Comparison of ENCODE assay signal across 23 cellular contexts in the genomic region with DNA sequence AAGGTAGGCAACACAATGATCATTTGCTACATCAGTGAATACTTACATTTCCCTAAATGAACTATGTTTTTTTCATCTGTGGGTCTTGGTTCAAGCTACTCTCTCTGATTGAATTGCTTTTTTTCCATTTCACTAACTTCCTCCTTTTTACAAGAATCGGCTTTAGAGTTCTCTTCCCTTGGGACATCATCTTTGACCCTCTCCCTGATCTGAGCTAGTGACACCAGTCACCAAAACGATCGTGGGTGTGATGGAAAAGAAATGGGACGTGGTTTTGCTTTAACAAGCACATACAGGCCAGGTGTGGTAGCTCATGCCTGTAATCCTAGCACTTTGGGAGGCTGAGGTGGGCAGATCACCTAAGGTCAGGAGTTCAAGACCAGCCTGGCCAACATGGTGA.
"Had no signal": no experiment of that assay in that cellular context is flagged by ENCODE, and none has a peak within 500 bp of the region (broad histone marks: within the 10 kb centered on the region; RNA-seq: fewer than 3 reads in every experiment).

No MANE protein-coding gene starts in this region.

- H3K4me3 Mint-ChIP-seq: activated CD4-positive, alpha-beta memory T cell treated with anti-CD3 and anti-CD28 coated beads for 36 hours; activated CD4-positive, alpha-beta T cell treated with anti-CD3 and anti-CD28 coated beads, Interleukin-2, amount 10 ng/mL, durations not matched to agents 7 days and 5 days; activated naive CD8-positive, alpha-beta T cell treated with anti-CD3 and anti-CD28 coated beads, Interleukin-2, amount 10 ng/mL, durations not matched to agents 7 days and 5 days; activated T-cell treated with anti-CD3 and anti-CD28 coated beads, Interleukin-2, amount 50 U/mL, for 72 hours; T-cell had no signal

- H3K27me3 Mint-ChIP-seq: activated CD4-positive, alpha-beta T cell treated with anti-CD3 and anti-CD28 coated beads, Interleukin-2, amount 10 ng/mL, durations not matched to agents 7 days and 5 days; activated naive CD8-positive, alpha-beta T cell treated with anti-CD3 and anti-CD28 coated beads, Interleukin-2, amount 10 ng/mL, durations not matched to agents 7 days and 5 days had no signal

- DNase-seq: activated CD4-positive, alpha-beta memory T cell treated with anti-CD3 and anti-CD28 coated beads for 36 hours; activated CD4-positive, alpha-beta T cell treated with anti-CD3 and anti-CD28 coated beads, Interleukin-2, amount 10 ng/mL, durations not matched to agents 7 days and 5 days; activated CD4-positive, CD25-positive, alpha-beta regulatory T cell; activated naive CD4-positive, alpha-beta T cell treated with anti-CD3 and anti-CD28 coated beads, Interleukin-2, amount 50 U/mL, for 16 hours; activated naive CD8-positive, alpha-beta T cell treated with anti-CD3 and anti-CD28 coated beads, Interleukin-2, amount 10 ng/mL, durations not matched to agents 7 days and 5 days; activated T-cell treated with anti-CD3 and anti-CD28 coated beads for 4 hours; activated T-cell treated with anti-CD3 and anti-CD28 coated beads, Interleukin-2, amount 50 U/mL, for 72 hours; adrenal gland; anterior cingulate cortex; Karpas-422; NCI-H1105 treated with DMSO at 0.1 percent for 48 hours; NCI-H146; NCI-H187 treated with DMSO at 0.1 percent for 48 hours; NCI-H2081 treated with DMSO at 0.1 percent for 48 hours; NCI-H446; NCI-H524; PC-9; SIG-M5; T-cell; T-helper 2 cell; T1000 had no signal

- H3K9me3 ChIP-seq: adrenal gland had no signal

- H3K4me1 ChIP-seq: adrenal gland had no signal

- ATAC-seq: activated T-cell treated with anti-CD3 and anti-CD28 coated beads, Interleukin-2, amount 50 U/mL, for 72 hours; K562; T-cell had no signal

- H3K36me3 ChIP-seq: adrenal gland had no signal

- H3K4me3 ChIP-seq: adrenal gland, K562, PC-9 had no signal

- H3K27ac ChIP-seq: adrenal gland, PC-9 had no signal

- H3K36me3 Mint-ChIP-seq: activated CD4-positive, alpha-beta memory T cell treated with anti-CD3 and anti-CD28 coated beads for 36 hours; activated naive CD8-positive, alpha-beta T cell treated with anti-CD3 and anti-CD28 coated beads, Interleukin-2, amount 10 ng/mL, durations not matched to agents 7 days and 5 days; T-cell had no signal

- H3K4me1 Mint-ChIP-seq: activated CD4-positive, alpha-beta T cell treated with anti-CD3 and anti-CD28 coated beads, Interleukin-2, amount 10 ng/mL, durations not matched to agents 7 days and 5 days; activated naive CD8-positive, alpha-beta T cell treated with anti-CD3 and anti-CD28 coated beads, Interleukin-2, amount 10 ng/mL, durations not matched to agents 7 days and 5 days; T-cell had no signal

- H3K9me3 Mint-ChIP-seq: activated CD4-positive, alpha-beta memory T cell treated with anti-CD3 and anti-CD28 coated beads for 36 hours; activated CD4-positive, alpha-beta T cell treated with anti-CD3 and anti-CD28 coated beads, Interleukin-2, amount 10 ng/mL, durations not matched to agents 7 days and 5 days; activated naive CD8-positive, alpha-beta T cell treated with anti-CD3 and anti-CD28 coated beads, Interleukin-2, amount 10 ng/mL, durations not matched to agents 7 days and 5 days; activated T-cell treated with anti-CD3 and anti-CD28 coated beads, Interleukin-2, amount 50 U/mL, for 72 hours; activated T-helper 2 cell treated with anti-CD3 and anti-CD28 coated beads, Interferon-gamma antibody, Interleukin-2, Interleukin-4, amounts not matched to agents 10 μg/mL and 5 μg/mL and 100 μg/mL, durations not matched to agents 14 hours and 24 hours and 36 hours; T-cell had no signal

- H3K27ac Mint-ChIP-seq: activated CD4-positive, alpha-beta memory T cell treated with anti-CD3 and anti-CD28 coated beads for 36 hours; activated CD4-positive, alpha-beta T cell treated with anti-CD3 and anti-CD28 coated beads, Interleukin-2, amount 10 ng/mL, durations not matched to agents 7 days and 5 days; activated naive CD8-positive, alpha-beta T cell treated with anti-CD3 and anti-CD28 coated beads, Interleukin-2, amount 10 ng/mL, durations not matched to agents 7 days and 5 days; activated T-cell treated with anti-CD3 and anti-CD28 coated beads, Interleukin-2, amount 50 U/mL, for 72 hours; activated T-helper 2 cell treated with anti-CD3 and anti-CD28 coated beads, Interferon-gamma antibody, Interleukin-2, Interleukin-4, amounts not matched to agents 10 μg/mL and 5 μg/mL and 100 μg/mL, durations not matched to agents 14 hours and 24 hours and 36 hours; T-cell had no signal
